9 cellular contexts compared by ENCODE assay signal in the genomic region with DNA sequence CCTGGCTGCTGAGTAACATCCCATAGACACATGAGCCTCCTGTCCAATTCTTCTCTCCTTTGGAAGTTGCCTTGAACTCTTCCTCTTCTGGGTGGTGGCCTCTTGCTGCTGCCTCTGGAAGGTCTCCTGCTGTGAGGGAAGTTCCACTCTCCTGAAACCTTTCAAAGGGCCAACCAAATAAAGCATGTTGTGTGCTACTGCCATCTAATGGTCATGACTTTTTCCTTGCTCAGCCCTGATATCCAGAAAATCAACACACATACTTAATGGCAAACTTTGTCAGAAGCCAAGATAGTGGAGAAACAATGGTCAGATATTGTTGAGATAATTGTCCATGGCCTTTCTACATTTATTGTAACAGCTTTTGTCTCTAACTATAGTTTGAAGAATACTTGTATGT. TPM values are rescaled to one million over a fixed set of nuclear protein-coding genes. Genes with fewer than 3 reads are reported as not detected.
A peak's percentile ranks its signal among the peaks of the same experiment; 100 is the strongest.
DNase-seq lines count a peak whose midpoint lies in the region; ATAC-seq, FAIRE-seq and TF ChIP-seq lines count a peak whose summit lies in the region.
"Had no signal": no experiment of that assay in that cellular context is flagged by ENCODE, and none has a peak within 500 bp of the region (broad histone marks: within the 10 kb centered on the region; RNA-seq: fewer than 3 reads in every experiment).

No MANE protein-coding gene starts in this region.

- H3K36me3 ChIP-seq in Loucy (ENCODE audit: insufficient read depth, low read length): no peaks in the 10 kb centered on the region

- no peaks in the 10 kb centered on the region for H3F3A ChIP-seq in Loucy (ENCODE audit: low read depth)

- H3K9me3 ChIP-seq in Loucy (ENCODE audit: insufficient read depth, low read depth, low read length): no peaks in the 10 kb centered on the region

- H2AFZ ChIP-seq in Loucy (ENCODE audit: low read length): 0 out of 2 replicates have a peak overlapping the region, but pooled peaks have one; percentile 43

- FAIRE-seq in H54 (lab: Jason Lieb, UNC): no peak

- no peaks in the 10 kb centered on the region for H3K79me2 ChIP-seq in Loucy (ENCODE audit: insufficient read depth, low read length)

- TF ChIP-seq POLR2A in H54 (IDR thresholded peaks at IDR 0.05; ENCODE audit: low read depth, low read length): no peak

- DNase-seq in NCI-H1417 (lab: John Stamatoyannopoulos, UW) (peak; percentile 1 to 71 (median 22)), NCI-H1417 treated with DMSO at 0.1 percent for 48 hours (lab: John Stamatoyannopoulos, UW) (no peak), choroid plexus epithelial cell (ENCODE audit: low read depth) (peak; percentile 63), renal cortical epithelial cell (ENCODE audit: low read depth) (peak; percentile 7), H54 (ENCODE audit: insufficient read length, low spot score) (no peak)
- DNase-seq in activated naive CD4-positive, alpha-beta T cell treated with anti-CD3 and anti-CD28 coated beads, Interleukin-2, amount 50 U/mL, for 72 hours (ENCODE audit: low spot score in 2 of 2): no peak
- no peak for DNase-seq in effector CD4-positive, alpha-beta T cell

- H3K4me2 ChIP-seq in Loucy (ENCODE audit: low read depth, low read length, poor library complexity, severe bottlenecking): no peak overlapping the region

- no peaks in the 10 kb centered on the region for H3K27me3 ChIP-seq in Loucy (ENCODE audit: insufficient read depth, low read length, poor library complexity, severe bottlenecking)

- H3K4me1 ChIP-seq in Loucy (ENCODE audit: insufficient read depth, low read length, poor library complexity, severe bottlenecking): no peaks in the 10 kb centered on the region

- no peak for ATAC-seq in activated naive CD4-positive, alpha-beta T cell treated with anti-CD3 and anti-CD28 coated beads, Interleukin-2, amount 50 U/mL, for 72 hours

- H3K4me3 ChIP-seq in Loucy (ENCODE audit: low read length, poor library complexity, severe bottlenecking): no peak overlapping the region
- H3K4me3 ChIP-seq in choroid plexus epithelial cell (ENCODE audit: low read depth, low read length): no peak overlapping the region
- H3K4me3 ChIP-seq: SK-N-MC had no signal

- H3K36me3 Mint-ChIP-seq in activated naive CD4-positive, alpha-beta T cell treated with anti-CD3 and anti-CD28 coated beads, Interleukin-2, amount 50 U/mL, for 72 hours: no peaks in the 10 kb centered on the region

- H3K9me3 Mint-ChIP-seq in activated naive CD4-positive, alpha-beta T cell treated with anti-CD3 and anti-CD28 coated beads, Interleukin-2, amount 50 U/mL, for 72 hours: no peaks in the 10 kb centered on the region

- no peak overlapping the region for H3K9ac ChIP-seq in Loucy (ENCODE audit: low read depth, low read length, poor library complexity, severe bottlenecking)

- no peaks in the 10 kb centered on the region for H3K9me2 ChIP-seq in Loucy (replicated peaks; ENCODE audit: low read depth, low read length)

- peak; percentile 59 for TF ChIP-seq CTCF in Loucy (conservative IDR thresholded peaks at IDR 0.05; ENCODE audit: low read length)
- TF ChIP-seq CTCF in choroid plexus epithelial cell (conservative IDR thresholded peaks at IDR 0.05; ENCODE audit: low read depth, low read length): peak; percentile 62

- H4K20me1 ChIP-seq in Loucy (ENCODE audit: insufficient read depth, low read length, poor library complexity, severe bottlenecking): no peaks in the 10 kb centered on the region

- no peak overlapping the region for H3K27ac Mint-ChIP-seq in activated naive CD4-positive, alpha-beta T cell treated with anti-CD3 and anti-CD28 coated beads, Interleukin-2, amount 50 U/mL, for 72 hours

RNA-seq across cellular contexts. Expression of a gene that starts 19.1 kb away (rescaled TPM):
- 8.2 and 8.5 TPM in 2 replicates for total RNA-seq in renal cortical epithelial cell
- 1 to 10 TPM; 1.8 to 4.6 TPM for total RNA-seq in activated naive CD4-positive, alpha-beta T cell treated with anti-CD3 and anti-CD28 coated beads, Interleukin-2, amount 50 U/mL, for 72 hours

Comparison
In these comparisons a context has a peak if more than half of its experiments do, and no peak if none do; other contexts are left out.
1. DNase-seq: peak in NCI-H1417 (3 of 3), choroid plexus epithelial cell (single experiment) and renal cortical epithelial cell (single experiment); none in NCI-H1417 treated with DMSO at 0.1 percent for 48 hours (single experiment), activated naive CD4-positive, alpha-beta T cell treated with anti-CD3 and anti-CD28 coated beads, Interleukin-2, amount 50 U/mL, for 72 hours (0 of 2), effector CD4-positive, alpha-beta T cell (single experiment) and H54 (single experiment).